Comparison of ENCODE assay signal across 8 cellular contexts in the genomic region with DNA sequence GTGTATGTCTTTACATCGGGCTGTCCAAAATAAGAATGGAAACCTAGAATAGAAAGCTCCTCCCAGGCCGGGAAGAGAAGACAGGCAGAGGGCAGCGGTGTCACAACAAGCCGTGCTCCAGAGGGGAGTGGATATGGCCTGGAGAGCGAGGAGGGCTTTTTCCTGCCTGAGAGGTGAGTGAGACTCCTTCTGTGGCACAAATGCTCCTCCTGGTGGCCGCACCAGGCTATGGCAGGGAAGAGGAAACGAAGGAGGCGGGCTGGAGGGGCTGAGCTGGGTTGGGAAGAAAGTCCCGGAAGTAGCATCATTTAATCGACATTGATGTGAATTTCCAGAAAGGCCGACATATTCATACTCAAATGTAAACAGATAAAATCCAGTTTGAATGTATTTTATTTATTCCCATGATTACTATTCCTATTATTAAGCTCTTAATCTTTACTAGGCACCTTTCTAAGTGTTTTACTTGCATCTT. TPM values are rescaled to one million over a fixed set of nuclear protein-coding genes. Genes with fewer than 3 reads are reported as not detected.
A peak's percentile ranks its signal among the peaks of the same experiment; 100 is the strongest.
DNase-seq lines count a peak whose midpoint lies in the region; ATAC-seq and TF ChIP-seq lines count a peak whose summit lies in the region.

No MANE protein-coding gene starts in this region.

- H3K9me3 ChIP-seq in PC-9 (ENCODE audit: insufficient read depth, low read depth): no peaks in the 10 kb centered on the region
- no peaks in the 10 kb centered on the region for H3K9me3 ChIP-seq in esophagus squamous epithelium

- TF ChIP-seq CTCF in PC-9 (conservative IDR thresholded peaks at IDR 0.05): peak; percentile 98
- TF ChIP-seq CTCF in esophagus squamous epithelium (IDR thresholded peaks at IDR 0.05): peak; percentile 85 to 96 (median 95)

- peaks cover 8% of the 10 kb centered on the region for H3K27me3 ChIP-seq in PC-9 (ENCODE audit: insufficient read depth, low read depth)
- H3K27me3 ChIP-seq in esophagus squamous epithelium: peaks cover 0 to 61% (median 10%) of the 10 kb centered on the region in 4 donors

- peak; percentile 82 to 89 for ATAC-seq in natural killer cell treated with Interleukin-12 subunit alpha and Interleukin-12 subunit beta and Interleukin-15 and Interleukin-18, amount 100 ng/mL, for 72 hours
- ATAC-seq in stimulated activated naive B cell treated with anti-CD40 and anti-IgM and Interleukin-4, amounts not matched to agents 10 μg/mL and 1 μg/mL and 100 μg/mL, for 72 hours (replicated peaks): peak; percentile 71 to 88
- no peak for ATAC-seq in HG03108 (IDR thresholded peaks at IDR 0.05; ENCODE audit: unreplicated experiment)

- H4K20me1 ChIP-seq in PC-9 (ENCODE audit: insufficient read depth): no peaks in the 10 kb centered on the region

- H3K4me1 ChIP-seq in PC-9 (replicated peaks; ENCODE audit: insufficient read depth): no peaks in the 10 kb centered on the region
- peaks cover 0 to 7% (median 0%) of the 10 kb centered on the region in 3 donors for H3K4me1 ChIP-seq in esophagus squamous epithelium

- CTCF ChIA-PET in PC-9 (lab: Charles Lee): interaction anchor here (0.6 to 2.0 kb wide), 13 partner anchors 22 to 682 kb away, joined by 3 to 74 read pairs (median 4); no protein-coding TSS in a partner anchor

- H3K4me1 Mint-ChIP-seq in natural killer cell treated with Interleukin-12 subunit alpha and Interleukin-12 subunit beta and Interleukin-15 and Interleukin-18, amount 100 ng/mL, for 72 hours (ENCODE audit: low read depth in 2 of 2): peaks cover 7 to 9% of the 10 kb centered on the region in 2 donors
- H3K4me1 Mint-ChIP-seq in stimulated activated naive B cell treated with anti-CD40 and anti-IgM and Interleukin-4, amounts not matched to agents 10 μg/mL and 1 μg/mL and 100 μg/mL, for 72 hours: peaks cover 3 to 5% of the 10 kb centered on the region in 2 donors

- H2AFZ ChIP-seq in PC-9: no peak overlapping the region; the same call in 1 of the 2 replicates

- peak overlapping the region; percentile 29 for H3K4me2 ChIP-seq in PC-9

- 0% methylated on average over 6 to 8 of the region's 11 CpGs for whole genome bisulfite sequencing in esophagus squamous epithelium, 2 donors

- intact Hi-C loops in PC-9 (cut with micrococcal nuclease; ENCODE audit: unreplicated experiment): loop anchor here (5.0 kb wide), 2 partner anchors 219 to 354 kb away; no protein-coding TSS in a partner anchor
- intact Hi-C loops in esophagus squamous epithelium (cut with DNase I): loop anchor here (2.0 kb wide), 1 partner anchor 61 kb away; no protein-coding TSS in a partner anchor

- peak overlapping the region; percentile 30 for H3K4me3 Mint-ChIP-seq in natural killer cell treated with Interleukin-12 subunit alpha and Interleukin-12 subunit beta and Interleukin-15 and Interleukin-18, amount 100 ng/mL, for 72 hours
- H3K4me3 Mint-ChIP-seq in stimulated activated naive B cell treated with anti-CD40 and anti-IgM and Interleukin-4, amounts not matched to agents 10 μg/mL and 1 μg/mL and 100 μg/mL, for 72 hours: no peak overlapping the region

- POLR2A ChIA-PET in PC-9 (lab: Charles Lee; ENCODE audit: unreplicated experiment): interaction anchor here (0.6 to 0.8 kb wide), 3 partner anchors 60 to 150 kb away, joined by 3 to 4 read pairs (median 3); no protein-coding TSS in a partner anchor

- no peaks in the 10 kb centered on the region for H3K9me3 Mint-ChIP-seq in natural killer cell treated with Interleukin-12 subunit alpha and Interleukin-12 subunit beta and Interleukin-15 and Interleukin-18, amount 100 ng/mL, for 72 hours
- H3K9me3 Mint-ChIP-seq in stimulated activated naive B cell treated with anti-CD40 and anti-IgM and Interleukin-4, amounts not matched to agents 10 μg/mL and 1 μg/mL and 100 μg/mL, for 72 hours: no peaks in the 10 kb centered on the region

- H3K27ac ChIP-seq in PC-9: no peak overlapping the region
- H3K27ac ChIP-seq in esophagus squamous epithelium: no peak overlapping the region

- H3K27ac Mint-ChIP-seq in natural killer cell treated with Interleukin-12 subunit alpha and Interleukin-12 subunit beta and Interleukin-15 and Interleukin-18, amount 100 ng/mL, for 72 hours: peak overlapping the region in 1 of 2 donors; percentile 6
- no peak overlapping the region for H3K27ac Mint-ChIP-seq in stimulated activated naive B cell treated with anti-CD40 and anti-IgM and Interleukin-4, amounts not matched to agents 10 μg/mL and 1 μg/mL and 100 μg/mL, for 72 hours

- no peaks in the 10 kb centered on the region for H3K36me3 Mint-ChIP-seq in natural killer cell treated with Interleukin-12 subunit alpha and Interleukin-12 subunit beta and Interleukin-15 and Interleukin-18, amount 100 ng/mL, for 72 hours
- no peaks in the 10 kb centered on the region for H3K36me3 Mint-ChIP-seq in stimulated activated naive B cell treated with anti-CD40 and anti-IgM and Interleukin-4, amounts not matched to agents 10 μg/mL and 1 μg/mL and 100 μg/mL, for 72 hours

- no peaks in the 10 kb centered on the region for H3K36me3 ChIP-seq in PC-9 (ENCODE audit: low read depth)
- no peaks in the 10 kb centered on the region for H3K36me3 ChIP-seq in esophagus squamous epithelium

- peaks cover 50 to 57% of the 10 kb centered on the region in 2 donors for H3K27me3 Mint-ChIP-seq in natural killer cell treated with Interleukin-12 subunit alpha and Interleukin-12 subunit beta and Interleukin-15 and Interleukin-18, amount 100 ng/mL, for 72 hours
- H3K27me3 Mint-ChIP-seq in stimulated activated naive B cell treated with anti-CD40 and anti-IgM and Interleukin-4, amounts not matched to agents 10 μg/mL and 1 μg/mL and 100 μg/mL, for 72 hours: peaks cover 62 to 65% of the 10 kb centered on the region in 2 donors

- peak; percentile 92 for DNase-seq in DMS153 treated with DMSO at 0.1 percent for 48 hours (lab: John Stamatoyannopoulos, UW; ENCODE audit: unreplicated experiment)
- DNase-seq in LHCN-M2 (ENCODE audit: low read depth): peak; percentile 80
- DNase-seq in PC-9: peak; percentile 68 to 88
- DNase-seq in activated T-cell treated with anti-CD3 and anti-CD28 coated beads for 48 hours (ENCODE audit: low read depth): peak; percentile 74
- no peak for DNase-seq in esophagus squamous epithelium (lab: John Stamatoyannopoulos, UW)
- DNase-seq in natural killer cell treated with Interleukin-12 subunit alpha and Interleukin-12 subunit beta and Interleukin-15 and Interleukin-18, amount 100 ng/mL, for 72 hours (ENCODE audit: low spot score): peak; percentile 80
- DNase-seq in stimulated activated naive B cell treated with anti-CD40 and anti-IgM and Interleukin-4, amounts not matched to agents 10 μg/mL and 1 μg/mL and 100 μg/mL, for 72 hours: peak; percentile 67

- no TSS peak for BruUV-seq in PC-9 (replicated peaks; lab: Mats Ljungman, UMichigan)

- H3K4me3 ChIP-seq in PC-9 (no peak overlapping the region), esophagus squamous epithelium (no peak overlapping the region)

- no peaks in the 10 kb centered on the region for H3K9me2 ChIP-seq in PC-9 (ENCODE audit: insufficient read depth)

- TF ChIP-seq POLR2A in esophagus squamous epithelium (IDR thresholded peaks at IDR 0.05): no peak

- H3K79me2 ChIP-seq in PC-9 (ENCODE audit: low read depth): no peaks in the 10 kb centered on the region

- H3F3A ChIP-seq in PC-9 (ENCODE audit: insufficient read depth, low read depth): peaks cover 10% of the 10 kb centered on the region; the same call in 1 of the 2 replicates

RNA-seq across cellular contexts. Expression of a gene that starts 54.7 kb away (rescaled TPM):
- 21.9 and 23.2 TPM in 2 replicates for total RNA-seq in LHCN-M2 (2014; rRNA removed)
- 27.4 TPM for polyA plus RNA-seq in LHCN-M2 (2012)
- total RNA-seq in PC-9 (2021): 25.5 and 33.5 TPM in 2 replicates
- total RNA-seq in esophagus squamous epithelium: 10 to 100 TPM in 3 of 4 donors, 1 to 10 TPM in 1; 9.1 to 30.1 (median 12.1) TPM
- 10 to 100 TPM; 48.1 to 62.2 TPM for total RNA-seq in natural killer cell treated with Interleukin-12 subunit alpha and Interleukin-12 subunit beta and Interleukin-15 and Interleukin-18, amount 100 ng/mL, for 72 hours
